Comparison of ENCODE assay signal across 9 cellular contexts in genomic region chr12:62799126-62799736, GRCh38.
DNase-seq lines count a peak whose midpoint lies in the region; ATAC-seq and TF ChIP-seq lines count a peak whose summit lies in the region.
"Had no signal": no experiment of that assay in that cellular context is flagged by ENCODE, and none has a peak within 500 bp of the region (broad histone marks: within the 10 kb centered on the region; RNA-seq: fewer than 3 reads in every experiment).

No MANE protein-coding gene starts in this region.

- H3K4me1 Mint-ChIP-seq in activated CD4-positive, alpha-beta memory T cell treated with anti-CD3 and anti-CD28 coated beads for 36 hours (ENCODE audit: low read depth): no peaks in the 10 kb centered on the region
- H3K4me1 Mint-ChIP-seq in naive thymus-derived CD4-positive, alpha-beta T cell: no peaks in the 10 kb centered on the region

- H3K36me3 Mint-ChIP-seq in activated CD4-positive, alpha-beta memory T cell treated with anti-CD3 and anti-CD28 coated beads for 36 hours: no peaks in the 10 kb centered on the region
- H3K36me3 Mint-ChIP-seq in naive thymus-derived CD4-positive, alpha-beta T cell: no peaks in the 10 kb centered on the region

- no peak overlapping the region for H3K27ac ChIP-seq in naive thymus-derived CD4-positive, alpha-beta T cell (ENCODE audit: low read depth, low read length)
- no peak overlapping the region for H3K27ac ChIP-seq in upper lobe of right lung

- no peak overlapping the region for H3K4me3 ChIP-seq in naive thymus-derived CD4-positive, alpha-beta T cell (ENCODE audit: low read length)
- no peak overlapping the region for H3K4me3 ChIP-seq in upper lobe of right lung

- no peaks in the 10 kb centered on the region for H3K4me1 ChIP-seq in naive thymus-derived CD4-positive, alpha-beta T cell (ENCODE audit: control insufficient read depth in 2 of 2, insufficient read depth in 2 of 2, low read length in 2 of 2)
- no peaks in the 10 kb centered on the region for H3K4me1 ChIP-seq in upper lobe of right lung

- intact Hi-C loops in activated CD4-positive, alpha-beta memory T cell treated with anti-CD3 and anti-CD28 coated beads for 36 hours (cut with micrococcal nuclease): loop anchor here (1.0 to 2.0 kb wide), 3 partner anchors 196 to 538 kb away; partner anchors contain the start of gene USP15
- intact Hi-C loops in naive thymus-derived CD4-positive, alpha-beta T cell (cut with micrococcal nuclease): loop anchor here (1.0 to 10.0 kb wide), 7 partner anchors 196 to 983 kb away; partner anchors contain the start of gene USP15 (in 1 of the 2)
- intact Hi-C loops in upper lobe of right lung (cut with DNase I): no loop called here

- DNase-seq in DMS114 treated with DMSO at 0.1 percent for 48 hours (lab: John Stamatoyannopoulos, UW; ENCODE audit: unreplicated experiment) (peak; percentile 23), NCI-H460 (ENCODE audit: extremely low read depth, low read depth) (peak; percentile 78), upper lobe of right lung (no peak)
- peak; percentile 48 for DNase-seq in activated CD4-positive, alpha-beta memory T cell treated with anti-CD3 and anti-CD28 coated beads for 36 hours
- peak in 8 of 9 donors; percentile 5 to 53 (median 40) for DNase-seq in naive thymus-derived CD4-positive, alpha-beta T cell

- POLR2A ChIA-PET in activated CD4-positive, alpha-beta memory T cell treated with anti-CD3 and anti-CD28 coated beads for 36 hours (lab: Charles Lee): no interaction called here
- POLR2A ChIA-PET in naive thymus-derived CD4-positive, alpha-beta T cell (lab: Charles Lee): no interaction called here

- no peak overlapping the region for H3K4me3 Mint-ChIP-seq in activated CD4-positive, alpha-beta memory T cell treated with anti-CD3 and anti-CD28 coated beads for 36 hours
- no peak overlapping the region for H3K4me3 Mint-ChIP-seq in naive thymus-derived CD4-positive, alpha-beta T cell
- H3K4me3 Mint-ChIP-seq: dendritic cell treated with granulocyte-macrophage colony-stimulating factor and Interleukin-4, amounts not matched to agents 40 ng/mL and 50 ng/mL, for 4 days had no signal

- H3K9me3 ChIP-seq in naive thymus-derived CD4-positive, alpha-beta T cell (ENCODE audit: control insufficient read depth in 2 of 3, low read length in 3 of 3): no peaks in the 10 kb centered on the region
- no peaks in the 10 kb centered on the region for H3K9me3 ChIP-seq in upper lobe of right lung

- no peak overlapping the region for H3K27ac Mint-ChIP-seq in activated CD4-positive, alpha-beta memory T cell treated with anti-CD3 and anti-CD28 coated beads for 36 hours
- H3K27ac Mint-ChIP-seq in naive thymus-derived CD4-positive, alpha-beta T cell: no peak overlapping the region
- H3K27ac Mint-ChIP-seq: dendritic cell treated with granulocyte-macrophage colony-stimulating factor and Interleukin-4, amounts not matched to agents 40 ng/mL and 50 ng/mL, for 4 days had no signal

- CTCF ChIA-PET in activated CD4-positive, alpha-beta memory T cell treated with anti-CD3 and anti-CD28 coated beads for 36 hours (lab: Charles Lee): interaction anchor here (0.6 to 8.9 kb wide), 24 partner anchors 9 to 368 kb away, joined by 3 to 205 read pairs (median 4); no protein-coding TSS in a partner anchor
- CTCF ChIA-PET in naive thymus-derived CD4-positive, alpha-beta T cell (lab: Charles Lee): interaction anchor here (0.6 to 8.0 kb wide), 10 partner anchors 9 to 731 kb away, joined by 3 to 86 read pairs (median 4); no protein-coding TSS in a partner anchor

- no peaks in the 10 kb centered on the region for H3K27me3 ChIP-seq in naive thymus-derived CD4-positive, alpha-beta T cell (ENCODE audit: control insufficient read depth in 2 of 2, insufficient read depth in 2 of 2, low read length in 2 of 2)
- H3K27me3 ChIP-seq in upper lobe of right lung: no peaks in the 10 kb centered on the region

- peaks cover 4% of the 10 kb centered on the region for H3K27me3 Mint-ChIP-seq in activated CD4-positive, alpha-beta memory T cell treated with anti-CD3 and anti-CD28 coated beads for 36 hours
- peaks cover 0 to 14% (median 0%) of the 10 kb centered on the region in 5 donors for H3K27me3 Mint-ChIP-seq in naive thymus-derived CD4-positive, alpha-beta T cell
- H3K27me3 Mint-ChIP-seq: dendritic cell treated with granulocyte-macrophage colony-stimulating factor and Interleukin-4, amounts not matched to agents 40 ng/mL and 50 ng/mL, for 4 days had no signal

- no peaks in the 10 kb centered on the region for H3K9me3 Mint-ChIP-seq in activated CD4-positive, alpha-beta memory T cell treated with anti-CD3 and anti-CD28 coated beads for 36 hours
- no peaks in the 10 kb centered on the region for H3K9me3 Mint-ChIP-seq in naive thymus-derived CD4-positive, alpha-beta T cell
- H3K9me3 Mint-ChIP-seq: dendritic cell treated with granulocyte-macrophage colony-stimulating factor and Interleukin-4, amounts not matched to agents 40 ng/mL and 50 ng/mL, for 4 days had no signal

- no peaks in the 10 kb centered on the region for H3K36me3 ChIP-seq in naive thymus-derived CD4-positive, alpha-beta T cell (ENCODE audit: control insufficient read depth in 2 of 3, insufficient read depth in 3 of 3, low read length in 3 of 3)
- H3K36me3 ChIP-seq in upper lobe of right lung: no peaks in the 10 kb centered on the region

- peak; percentile 98 for TF ChIP-seq CTCF in upper lobe of right lung (IDR thresholded peaks at IDR 0.05)

- ATAC-seq in GM19452 (IDR thresholded peaks at IDR 0.05; ENCODE audit: unreplicated experiment) (peak; percentile 88), HG03457 (IDR thresholded peaks at IDR 0.05; ENCODE audit: unreplicated experiment) (peak; percentile 86), esophagus mucosa (peak; percentile 59), upper lobe of right lung (peak; percentile 89)
- peak; percentile 81 for ATAC-seq in naive thymus-derived CD4-positive, alpha-beta T cell
